In the genomic region with DNA sequence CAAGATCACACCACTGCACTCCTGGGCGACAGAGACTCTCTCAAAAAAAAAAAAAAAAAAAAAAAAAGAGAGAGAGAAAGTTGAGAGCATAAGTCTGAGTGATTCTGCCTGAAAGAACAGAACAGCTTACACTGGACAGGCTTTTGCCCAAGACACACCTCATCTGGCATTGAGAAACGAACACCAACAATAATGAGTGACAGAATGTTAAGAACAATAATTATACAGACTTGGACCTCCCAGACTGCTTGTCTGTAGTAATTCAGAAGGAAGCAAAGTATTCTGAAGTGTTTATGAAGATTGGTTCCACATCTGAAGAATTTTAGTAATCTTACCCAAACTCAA, we compare ENCODE assay signal across 10 cellular contexts. TPM values are rescaled to one million over a fixed set of nuclear protein-coding genes. Genes with fewer than 3 reads are reported as not detected.
DNase-seq lines count a peak whose midpoint lies in the region; ATAC-seq and TF ChIP-seq lines count a peak whose summit lies in the region.
"Had no signal": no experiment of that assay in that cellular context is flagged by ENCODE, and none has a peak within 500 bp of the region (broad histone marks: within the 10 kb centered on the region; RNA-seq: fewer than 3 reads in every experiment).

No MANE protein-coding gene starts in this region.

- peak; percentile 13 for ATAC-seq in GM21447 (IDR thresholded peaks at IDR 0.05; ENCODE audit: unreplicated experiment)
- ATAC-seq in HG03175 (IDR thresholded peaks at IDR 0.05; ENCODE audit: unreplicated experiment), result peak; percentile 21

- H3K36me3 ChIP-seq in DOHH2 (ENCODE audit: control insufficient read depth, low read length), result no peaks in the 10 kb centered on the region
- H3K36me3 ChIP-seq in hepatocyte (replicated peaks; ENCODE audit: insufficient read depth, low read depth), result no peaks in the 10 kb centered on the region

- H2AFZ ChIP-seq in hepatocyte, result no peak overlapping the region

- H3K9me2 ChIP-seq in DOHH2 (replicated peaks; ENCODE audit: control insufficient read depth, low read length), result no peaks in the 10 kb centered on the region
- H3K9me2 ChIP-seq in hepatocyte (replicated peaks; ENCODE audit: insufficient read depth), result no peaks in the 10 kb centered on the region

- H3F3A ChIP-seq in DOHH2 (ENCODE audit: control insufficient read depth, insufficient read depth), result no peaks in the 10 kb centered on the region

- peaks cover 53% of the 10 kb centered on the region for H3K4me1 ChIP-seq in DOHH2 (ENCODE audit: control insufficient read depth, low read length)
- peaks cover 3% of the 10 kb centered on the region for H3K4me1 ChIP-seq in hepatocyte (ENCODE audit: insufficient read depth)

- H3K79me2 ChIP-seq in DOHH2 (ENCODE audit: control insufficient read depth, low read length), result peaks cover 45% of the 10 kb centered on the region
- H3K79me2 ChIP-seq in hepatocyte, result peaks cover 48% of the 10 kb centered on the region

- H3K4me2 ChIP-seq in DOHH2 (ENCODE audit: low read length), result peak overlapping the region; percentile 72
- no peak overlapping the region for H3K4me2 ChIP-seq in hepatocyte

- H3K27me3 ChIP-seq in DOHH2 (ENCODE audit: control insufficient read depth, low read length) (no peaks in the 10 kb centered on the region), hepatocyte (no peaks in the 10 kb centered on the region)

- H4K20me1 ChIP-seq in DOHH2 (ENCODE audit: control insufficient read depth, insufficient read depth, low read depth, low read length) (no peaks in the 10 kb centered on the region), hepatocyte (ENCODE audit: insufficient read depth, poor library complexity, severe bottlenecking) (no peaks in the 10 kb centered on the region)

- no peaks in the 10 kb centered on the region for H3K9me3 ChIP-seq in DOHH2 (ENCODE audit: control insufficient read depth, insufficient read depth, low read length)
- H3K9me3 ChIP-seq in hepatocyte (ENCODE audit: low read depth), result no peaks in the 10 kb centered on the region

- DNase-seq in hepatocyte (ENCODE audit: low spot score) (no peak), COLO829 (ENCODE audit: low spot score) (no peak), amygdala (lab: John Stamatoyannopoulos, UW) (no peak)
- no peak for DNase-seq in activated CD8-positive, alpha-beta memory T cell treated with anti-CD3 and anti-CD28 coated beads, Interleukin-2, amount 50 U/mL, for 4 hours
- DNase-seq in activated T-cell treated with anti-CD3 and anti-CD28 coated beads, Interleukin-2, amount 50 U/mL, for 48 hours, result no peak
- DNase-seq: CD4-positive, CD25-positive, alpha-beta regulatory T cell; substantia nigra had no signal

- H3K27ac ChIP-seq in DOHH2 (ENCODE audit: low read depth, low read length) (peak overlapping the region; percentile 16), hepatocyte (peak overlapping the region; percentile 2)

- H3K4me3 ChIP-seq in DOHH2 (ENCODE audit: low read length) (peak overlapping the region; percentile 54), hepatocyte (no peak overlapping the region)

- TF ChIP-seq CTCF in DOHH2 (IDR thresholded peaks at IDR 0.05; ENCODE audit: low read depth, low read length, poor library complexity, severe bottlenecking), result no peak
- TF ChIP-seq CTCF in hepatocyte (IDR thresholded peaks at IDR 0.05; ENCODE audit: poor library complexity), result no peak

- 68% methylated on average over 2 of the region's 2 CpGs for WGBS in hepatocyte (ENCODE audit: low lambda C conversion rate, missing lambda C conversion rate)

RNA-seq across cellular contexts. Expression of gene ABCC4, which starts 20.0 kb away (rescaled TPM):
- total RNA-seq in hepatocyte, result 23.3 and 25.3 TPM in 2 replicates
- polyA plus RNA-seq in hepatocyte, result 9.6 and 9.8 TPM in 2 replicates
